23 cellular contexts compared by ENCODE assay signal in genomic region chr7:67535590-67535989, GRCh38.
"Had no signal": no experiment of that assay in that cellular context is flagged by ENCODE, and none has a peak within 500 bp of the region (broad histone marks: within the 10 kb centered on the region; RNA-seq: fewer than 3 reads in every experiment).

No MANE protein-coding gene starts in this region.

- H3K36me3 ChIP-seq: MG63 had no signal

- H3K4me3 ChIP-seq: MG63 had no signal

- FAIRE-seq: HepG2 had no signal

- H3K9me3 ChIP-seq: MG63 had no signal

- H3K27me3 ChIP-seq: MG63 had no signal

- H3K27ac ChIP-seq: RWPE1 had no signal

- DNase-seq: IMR-90, Karpas-422, KG1, MG63, NCI-H1092, NCI-H1105 treated with DMSO at 0.1 percent for 48 hours, NCI-H1417 treated with DMSO at 0.1 percent for 48 hours, NCI-H146, NCI-H1694 treated with DMSO at 0.1 percent for 48 hours, NCI-H1930, NCI-H2081, NCI-H2107, NCI-H2227 treated with DMSO at 0.1 percent for 48 hours, NCI-H446, NCI-H510A, NCI-H524 treated with DMSO at 0.1 percent for 48 hours, NCI-H69, NCI-H774, SHP77, SK-N-SH, SW 1271 had no signal
